8 cellular contexts compared by ENCODE assay signal in genomic region chr1:228276361-228276831, GRCh38.
DNase-seq lines count a peak whose midpoint lies in the region; TF ChIP-seq lines count a peak whose summit lies in the region.

No MANE protein-coding gene starts in this region.

- DNase-seq in GM12864 (ENCODE audit: low read depth) (no peak), Peyer's patch (peak in 1 of 3 donors; percentile 37), foreskin fibroblast (peak in 1 of 2 donors; percentile 21), retinal pigment epithelial cell (ENCODE audit: low read depth) (peak; percentile 7), NCI-H1694 (lab: John Stamatoyannopoulos, UW) (no peak), medulla oblongata (ENCODE audit: extremely low spot score) (no peak), epidermal melanocyte (ENCODE audit: insufficient read length, low spot score) (no peak)
- DNase-seq in stimulated activated naive CD4-positive, alpha-beta T cell (lab: John Stamatoyannopoulos, UW): no peak

- peaks cover 0 to 12% (median 5%) of the 10 kb centered on the region in 4 donors for H3K4me1 ChIP-seq in Peyer's patch

- H3K27me3 ChIP-seq in Peyer's patch: no peaks in the 10 kb centered on the region

- peak overlapping the region in 3 of 4 donors; percentile 32 to 65 (median 32) for H3K27ac ChIP-seq in Peyer's patch

- TF ChIP-seq POLR2A in Peyer's patch (IDR thresholded peaks at IDR 0.05): no peak

- H3K4me3 ChIP-seq in GM12864 (ENCODE audit: low read depth, low read length) (peak overlapping the region; percentile 2; the same call in 1 of the 2 replicates), Peyer's patch (peak overlapping the region; percentile 59 to 69 (median 66)), foreskin fibroblast (ENCODE audit: low read depth in 1 of 2, low read length in 2 of 2) (peak overlapping the region; percentile 61 to 69), retinal pigment epithelial cell (ENCODE audit: low read length) (peak overlapping the region; percentile 53)

- TF ChIP-seq CTCF in GM12864 (IDR thresholded peaks at IDR 0.05; ENCODE audit: low read depth, low read length, missing control alignments): no peak
- TF ChIP-seq CTCF in Peyer's patch (IDR thresholded peaks at IDR 0.05): no peak
- TF ChIP-seq CTCF in foreskin fibroblast (IDR thresholded peaks at IDR 0.05; ENCODE audit: low read depth, low read length): no peak
- TF ChIP-seq CTCF in retinal pigment epithelial cell (conservative IDR thresholded peaks at IDR 0.05; ENCODE audit: low read depth, low read length): no peak

- H3K9me3 ChIP-seq in Peyer's patch: no peaks in the 10 kb centered on the region

- no peaks in the 10 kb centered on the region for H3K36me3 ChIP-seq in Peyer's patch

Comparison
In these comparisons a context has a peak if more than half of its experiments do, and no peak if none do; other contexts are left out.
1. H3K4me3 ChIP-seq: peak in every context shown above with its lines; median percentile 66 in Peyer's patch; 65 in foreskin fibroblast; 53 in retinal pigment epithelial cell; 2 in GM12864.